1 cellular context compared by ENCODE assay signal in the genomic region with DNA sequence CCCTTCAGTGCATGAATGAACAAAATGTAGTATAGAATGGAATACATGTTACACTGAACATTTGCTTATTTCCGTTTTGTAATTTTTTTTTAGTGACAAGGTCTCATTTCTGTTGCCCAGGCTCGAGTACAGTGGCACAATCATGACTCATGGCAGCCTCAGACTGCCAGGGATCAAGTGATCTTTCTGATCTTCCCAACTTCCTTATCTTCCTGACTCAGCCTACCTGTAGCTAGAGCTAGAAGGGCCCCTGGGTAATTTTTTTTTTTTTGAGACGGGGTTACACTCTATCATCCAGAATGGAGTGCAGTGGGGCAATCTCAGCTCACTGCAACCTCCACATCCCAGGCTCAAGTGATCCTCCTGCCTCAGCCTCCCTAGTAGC.
TF ChIP-seq lines count a peak whose summit lies in the region.

No MANE protein-coding gene starts in this region.

TF ChIP-seq in HCT116, 20 proteins besides CTCF, POLR2A, EP300 and RAD21 (continued from another document):
- TF ChIP-seq CEBPB (IDR thresholded peaks at IDR 0.05; ENCODE audit: low read depth) (peak; percentile 62), FOSL1 (IDR thresholded peaks at IDR 0.05; ENCODE audit: low read depth) (peak; percentile 88), EGR1 (IDR thresholded peaks at IDR 0.05; ENCODE audit: low read depth) (no peak), EZH2 (IDR thresholded peaks at IDR 0.05) (no peak), SRF (IDR thresholded peaks at IDR 0.05; ENCODE audit: low read depth) (no peak), YY1 (IDR thresholded peaks at IDR 0.05; ENCODE audit: extremely low read depth, insufficient replicate concordance, low read depth, low read length) (no peak), SP1 (IDR thresholded peaks at IDR 0.05; ENCODE audit: low read depth) (peak; percentile 65), ELF1 (IDR thresholded peaks at IDR 0.05; ENCODE audit: borderline replicate concordance, low read depth) (peak; percentile 58)
